ENCODE assay signal across 9 cellular contexts in the genomic region with DNA sequence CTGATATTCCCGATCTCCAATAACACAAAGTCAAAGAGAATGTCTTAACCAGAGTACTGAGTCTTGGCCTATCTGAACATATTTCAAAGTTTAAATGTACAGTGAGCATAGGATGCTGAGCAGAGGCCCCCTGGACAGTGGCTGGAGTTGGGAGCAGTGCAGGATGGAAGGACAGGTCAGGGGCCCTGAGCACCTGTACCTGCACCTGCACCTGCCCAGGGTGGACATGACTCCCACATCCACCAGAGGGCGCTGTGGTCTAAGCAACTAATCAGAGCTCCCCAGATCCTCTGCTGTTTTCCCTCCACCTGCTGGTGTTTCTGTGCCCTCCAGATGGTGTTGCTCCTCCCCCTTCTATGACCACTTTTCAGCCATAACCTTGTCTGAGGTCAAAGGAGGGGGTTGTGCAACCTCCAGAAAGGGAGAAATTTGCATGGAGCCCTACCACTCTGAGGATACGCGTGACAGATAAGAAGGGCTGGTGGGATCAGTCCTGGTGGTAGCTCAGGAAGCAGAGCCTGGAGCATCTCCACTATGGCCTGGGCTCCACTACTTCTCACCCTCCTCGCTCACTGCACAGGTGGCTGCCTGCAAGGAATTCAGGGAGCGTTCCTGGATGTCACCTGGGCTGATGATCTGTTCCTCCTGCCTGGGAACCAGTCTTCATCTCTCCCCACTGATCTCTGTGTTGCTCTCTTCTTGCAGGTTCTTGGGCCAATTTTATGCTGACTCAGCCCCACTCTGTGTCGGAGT. TPM values are rescaled to one million over a fixed set of nuclear protein-coding genes. Genes with fewer than 3 reads are reported as not detected.
DNase-seq lines count a peak whose midpoint lies in the region; ATAC-seq and TF ChIP-seq lines count a peak whose summit lies in the region.
"Had no signal": no experiment of that assay in that cellular context is flagged by ENCODE, and none has a peak within 500 bp of the region (broad histone marks: within the 10 kb centered on the region; RNA-seq: fewer than 3 reads in every experiment).

No MANE protein-coding gene starts in this region.

- no peaks in the 10 kb centered on the region for H3K9me2 ChIP-seq in Karpas-422 (replicated peaks; ENCODE audit: insufficient read depth, low read length)

- intact Hi-C loops in Right ventricle myocardium inferior (cut with DNase I) = no loop called here

- no peak overlapping the region for H2AFZ ChIP-seq in Karpas-422 (ENCODE audit: low read length)

- H3K27ac ChIP-seq in Karpas-422 (ENCODE audit: low read length) = peak overlapping the region; percentile 70

- peak; percentile 89 for TF ChIP-seq CTCF in retinal pigment epithelial cell (conservative IDR thresholded peaks at IDR 0.05; ENCODE audit: low read depth, low read length)

- H3K4me3 ChIP-seq in Karpas-422 (ENCODE audit: low read length) (peak overlapping the region; percentile 57), retinal pigment epithelial cell (ENCODE audit: low read length) (no peak overlapping the region)

- H3K4me1 ChIP-seq in Karpas-422 (ENCODE audit: low read length) = peaks cover 53% of the 10 kb centered on the region

- ATAC-seq in GM21528 (IDR thresholded peaks at IDR 0.05; ENCODE audit: low FRiP score, unreplicated experiment) (peak; percentile 69), Right ventricle myocardium inferior (no peak)

- H3K79me2 ChIP-seq in Karpas-422 (ENCODE audit: low read length) = no peaks in the 10 kb centered on the region

- H3K9me3 ChIP-seq in Karpas-422 (ENCODE audit: low read length) = no peaks in the 10 kb centered on the region

- peak overlapping the region; percentile 66 for H3K4me2 ChIP-seq in Karpas-422 (ENCODE audit: low read depth, low read length, poor library complexity, severe bottlenecking)

- H4K20me1 ChIP-seq in Karpas-422 (ENCODE audit: insufficient read depth, low read depth, low read length) = no peaks in the 10 kb centered on the region

- DNase-seq in DMS53 (lab: John Stamatoyannopoulos, UW) (peak; percentile 92), Karpas-422 (peak; percentile 94), RPMI7951 (ENCODE audit: low read depth) (peak; percentile 27), Right ventricle myocardium inferior (ENCODE audit: missing footprints) (peak; percentile 77), retinal pigment epithelial cell (ENCODE audit: low read depth) (peak; percentile 20), foreskin melanocyte (no peak)
- DNase-seq in activated T-helper 9 cell treated with anti-CD3 and anti-CD28 coated beads, Interleukin-2, amount 50 U/mL, for 16 hours (ENCODE audit: low read depth) = peak; percentile 67

- no peaks in the 10 kb centered on the region for H3K27me3 ChIP-seq in Karpas-422 (ENCODE audit: low read length)

- peak overlapping the region; percentile 62 for H3K9ac ChIP-seq in Karpas-422 (ENCODE audit: low read length)

- no peaks in the 10 kb centered on the region for H3K36me3 ChIP-seq in Karpas-422 (ENCODE audit: insufficient read depth, low read length)

RNA-seq across cellular contexts. Expression of a gene that starts 49.1 kb away (rescaled TPM):
- not detected in 2 replicates for total RNA-seq in Karpas-422 (2014; rRNA removed; shearing (Covaris generic); ENCODE audit: low replicate concordance)
- total RNA-seq in RPMI7951 (2014; rRNA removed; shearing (Covaris generic)) = not detected in 2 replicates
- not detected for total RNA-seq in Right ventricle myocardium inferior
- total RNA-seq: frontal cortex had no signal
